Comparison of ENCODE assay signal across 8 cellular contexts in the genomic region with DNA sequence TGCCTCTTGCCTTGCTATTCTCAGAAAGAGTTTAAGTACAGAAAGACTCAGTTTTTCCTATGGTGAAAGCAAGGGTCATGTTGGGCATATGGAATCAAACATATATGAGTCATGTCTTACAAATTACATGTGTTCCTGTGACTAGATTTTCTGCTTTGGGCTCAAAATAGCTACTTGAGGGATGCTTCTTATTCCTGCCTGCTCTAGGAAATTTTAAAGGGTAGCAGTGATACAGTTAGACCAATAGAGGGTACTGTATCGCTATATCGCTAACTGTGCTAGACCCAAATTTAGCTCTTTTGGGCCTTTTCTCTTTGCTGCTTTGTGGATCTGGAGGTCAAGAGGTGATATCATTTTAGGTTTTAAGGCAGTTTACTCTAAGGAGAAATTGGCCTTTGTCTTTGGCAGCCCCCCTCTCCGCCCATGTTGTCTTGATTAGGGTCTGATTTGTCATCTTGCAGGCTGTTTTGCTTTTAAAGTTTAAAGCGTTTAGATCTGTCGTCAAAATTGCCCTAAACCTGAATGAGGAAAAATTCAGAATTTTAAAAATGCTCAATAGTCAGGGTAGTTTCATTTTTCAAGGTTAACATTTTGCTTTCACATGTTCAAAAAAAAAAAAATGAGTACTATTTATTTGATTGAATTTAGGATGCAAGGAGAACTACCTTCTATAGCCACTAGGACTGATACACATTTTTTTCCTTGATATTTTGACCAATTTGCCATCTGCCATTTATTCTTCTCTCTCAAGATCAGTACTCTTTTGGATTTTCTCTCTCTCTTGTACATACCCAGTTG. TPM values are rescaled to one million over a fixed set of nuclear protein-coding genes. Genes with fewer than 3 reads are reported as not detected.
DNase-seq lines count a peak whose midpoint lies in the region; ATAC-seq lines count a peak whose summit lies in the region.

No MANE protein-coding gene starts in this region.

- POLR2A ChIA-PET in naive thymus-derived CD4-positive, alpha-beta T cell (lab: Charles Lee), result interaction anchor here (0.6 to 3.5 kb wide), 9 partner anchors 9 to 158 kb away, joined by 3 to 24 read pairs (median 3); a partner anchor contains a TSS

- peak overlapping the region; percentile 28 to 72 (median 58) for H3K4me3 Mint-ChIP-seq in naive thymus-derived CD4-positive, alpha-beta T cell

- CTCF ChIA-PET in naive thymus-derived CD4-positive, alpha-beta T cell (lab: Charles Lee), result interaction anchor here (0.7 to 3.9 kb wide), 26 partner anchors 9 to 230 kb away, joined by 3 to 30 read pairs (median 4); a partner anchor contains a TSS

- no peaks in the 10 kb centered on the region for H3K9me3 ChIP-seq in naive thymus-derived CD4-positive, alpha-beta T cell (ENCODE audit: control insufficient read depth in 2 of 3, low read length in 3 of 3)
- H3K9me3 ChIP-seq in SJCRH30 (replicated peaks), result no peaks in the 10 kb centered on the region; the same call in 1 of the 2 replicates

- no peaks in the 10 kb centered on the region for H3K27me3 ChIP-seq in naive thymus-derived CD4-positive, alpha-beta T cell (ENCODE audit: control insufficient read depth in 2 of 2, insufficient read depth in 2 of 2, low read length in 2 of 2)
- H3K27me3 ChIP-seq in SJCRH30, result no peaks in the 10 kb centered on the region

- peaks cover 0 to 8% (median under 1%) of the 10 kb centered on the region in 5 donors for H3K36me3 Mint-ChIP-seq in naive thymus-derived CD4-positive, alpha-beta T cell

- in situ Hi-C loops in G401 (cut with HindIII; ENCODE audit: low sequenced_read_pairs), result no loop called here

- peaks cover 74 to 81% of the 10 kb centered on the region in 2 donors for H3K4me1 ChIP-seq in naive thymus-derived CD4-positive, alpha-beta T cell (ENCODE audit: control insufficient read depth in 2 of 2, insufficient read depth in 2 of 2, low read length in 2 of 2)
- H3K4me1 ChIP-seq in SJCRH30, result peaks cover 7% of the 10 kb centered on the region; the same call in 1 of the 2 replicates

- no peaks in the 10 kb centered on the region for H3K9me3 Mint-ChIP-seq in naive thymus-derived CD4-positive, alpha-beta T cell

- no peaks in the 10 kb centered on the region for H3K36me3 ChIP-seq in naive thymus-derived CD4-positive, alpha-beta T cell (ENCODE audit: control insufficient read depth in 2 of 3, insufficient read depth in 3 of 3, low read length in 3 of 3)
- no peaks in the 10 kb centered on the region for H3K36me3 ChIP-seq in SJCRH30

- DNase-seq in G401 (ENCODE audit: low spot score) (peak; percentile 69), MV-4-11 (lab: John Stamatoyannopoulos, UW) (peak; percentile 68), SJCRH30 (no peak)
- DNase-seq in central memory CD4-positive, alpha-beta T cell, result peak; percentile 38
- DNase-seq in naive thymus-derived CD4-positive, alpha-beta T cell, result peak in 7 of 9 donors; percentile 30 to 57 (median 40)
- no peak for DNase-seq in stimulated activated CD8-positive, alpha-beta memory T cell treated with anti-CD3 and anti-CD28 coated beads, Interleukin-4, amount 100 ng/mL, for 48 hours
- DNase-seq in activated CD4-positive, CD25-positive, alpha-beta regulatory T cell (lab: John Stamatoyannopoulos, UW), result no peak

- peaks cover 64 to 97% (median 84%) of the 10 kb centered on the region in 7 donors for H3K4me1 Mint-ChIP-seq in naive thymus-derived CD4-positive, alpha-beta T cell

- peak overlapping the region; percentile 17 for H3K27ac ChIP-seq in naive thymus-derived CD4-positive, alpha-beta T cell (ENCODE audit: low read depth, low read length)
- H3K27ac ChIP-seq in SJCRH30, result no peak overlapping the region

- H3K4me3 ChIP-seq in naive thymus-derived CD4-positive, alpha-beta T cell (ENCODE audit: low read length), result no peak overlapping the region
- H3K4me3 ChIP-seq in SJCRH30, result no peak overlapping the region

- H3K27ac Mint-ChIP-seq in naive thymus-derived CD4-positive, alpha-beta T cell, result peak overlapping the region; percentile 56 to 92 (median 83)

- no peaks in the 10 kb centered on the region for H3K27me3 Mint-ChIP-seq in naive thymus-derived CD4-positive, alpha-beta T cell

- intact Hi-C loops in naive thymus-derived CD4-positive, alpha-beta T cell (cut with micrococcal nuclease), result loop anchor here (1.0 to 5.0 kb wide), 7 partner anchors 9 to 234 kb away; a partner anchor contains a TSS

- ATAC-seq in naive thymus-derived CD4-positive, alpha-beta T cell, result peak; percentile 89
- no peak for ATAC-seq in HG02840 (IDR thresholded peaks at IDR 0.05; ENCODE audit: low FRiP score, unreplicated experiment)

RNA-seq across cellular contexts. Expression of a gene that starts 8.8 kb away (rescaled TPM):
- 16.3 and 26.9 TPM in 2 replicates for total RNA-seq in G401 (2014; rRNA removed; shearing (Covaris generic))
- total RNA-seq in naive thymus-derived CD4-positive, alpha-beta T cell, result 100 to 1,000 TPM; 120 to 151 (median 147) TPM
- 100 to 1,000 TPM in 1 of 2 donors, 10 to 100 TPM in 1; 75.8 to 109 TPM for polyA plus RNA-seq in naive thymus-derived CD4-positive, alpha-beta T cell
- total RNA-seq in SJCRH30 (2014; rRNA removed; shearing (Covaris generic)), result 52.7 and 53.9 TPM in 2 replicates

Comparison
In these comparisons a context has a peak if more than half of its experiments do, and no peak if none do; other contexts are left out.
1. DNase-seq: peak in G401 (single experiment), MV-4-11 (single experiment), central memory CD4-positive, alpha-beta T cell (single experiment) and naive thymus-derived CD4-positive, alpha-beta T cell (7 of 9); none in stimulated activated CD8-positive, alpha-beta memory T cell treated with anti-CD3 and anti-CD28 coated beads, Interleukin-4, amount 100 ng/mL, for 48 hours (single experiment), SJCRH30 (0 of 2) and activated CD4-positive, CD25-positive, alpha-beta regulatory T cell (0 of 4).